Comparison of ENCODE assay signal across 8 cellular contexts in the genomic region with DNA sequence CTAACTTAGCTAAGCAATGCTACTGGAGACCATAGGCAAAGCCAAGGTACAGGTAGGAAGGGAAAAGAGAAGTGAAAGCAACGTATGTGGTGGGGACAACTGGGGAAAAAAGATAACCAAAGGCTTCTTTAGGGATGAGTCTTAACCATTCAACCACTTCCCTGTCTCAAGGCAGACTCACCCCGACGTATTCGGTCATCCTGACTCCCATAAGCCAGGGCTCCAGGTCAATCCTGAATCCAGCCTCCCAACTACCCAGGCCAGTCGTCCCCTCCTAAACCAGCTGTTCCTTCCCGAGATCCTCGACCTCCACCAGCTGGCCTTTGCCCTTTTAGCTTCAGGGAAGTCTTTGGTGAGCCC. TPM values are rescaled to one million over a fixed set of nuclear protein-coding genes. Genes with fewer than 3 reads are reported as not detected.
DNase-seq lines count a peak whose midpoint lies in the region; ATAC-seq, FAIRE-seq and TF ChIP-seq lines count a peak whose summit lies in the region.

No MANE protein-coding gene starts in this region.

- H3K27ac ChIP-seq in endodermal cell (ENCODE audit: low read depth, low read length), result peak overlapping the region; percentile 93

- H3K4me1 Mint-ChIP-seq in endodermal cell, result peaks cover 8% of the 10 kb centered on the region
- peaks cover 18 to 29% of the 10 kb centered on the region in 2 donors for H3K4me1 Mint-ChIP-seq in natural killer cell treated with Interleukin-12 subunit alpha and Interleukin-12 subunit beta and Interleukin-15 and Interleukin-18, amount 100 ng/mL, for 72 hours (ENCODE audit: low read depth in 2 of 2)

- DNase-seq in GM18507 (ENCODE audit: extremely low spot score, insufficient read length, low read depth) (no peak), OCI-M1 (lab: John Stamatoyannopoulos, UW) (peak; percentile 81), endodermal cell (no peak), DMS53 (lab: John Stamatoyannopoulos, UW) (no peak), NCI-H510A treated with DMSO at 0.1 percent for 48 hours (lab: John Stamatoyannopoulos, UW) (no peak)
- no peak for DNase-seq in natural killer cell treated with Interleukin-12 subunit alpha and Interleukin-12 subunit beta and Interleukin-15 and Interleukin-18, amount 100 ng/mL, for 72 hours (ENCODE audit: low spot score)

- FAIRE-seq in GM18507 (lab: Jason Lieb, UNC), result peak; percentile 62

- H3K36me3 Mint-ChIP-seq in endodermal cell (ENCODE audit: low read depth), result peaks cover 37% of the 10 kb centered on the region
- no peaks in the 10 kb centered on the region for H3K36me3 Mint-ChIP-seq in natural killer cell treated with Interleukin-12 subunit alpha and Interleukin-12 subunit beta and Interleukin-15 and Interleukin-18, amount 100 ng/mL, for 72 hours

- WGBS in endodermal cell (ENCODE audit: insufficient coverage in 1 of 2, insufficient read length in 1 of 2), 2 experiments, result 3 to 5% methylated on average over 5 to 7 of the region's 7 CpGs

- no peaks in the 10 kb centered on the region for H3K9me3 ChIP-seq in endodermal cell (ENCODE audit: control insufficient read depth, low read length)

- peaks cover 27% of the 10 kb centered on the region for H3K36me3 ChIP-seq in endodermal cell (ENCODE audit: control insufficient read depth, insufficient read depth, low read length)

- H3K9ac ChIP-seq in endodermal cell (ENCODE audit: extremely low read depth, low read length, poor library complexity, severe bottlenecking), result peak overlapping the region; percentile 92

- H3K4me3 Mint-ChIP-seq in endodermal cell, result peak overlapping the region; percentile 89
- H3K4me3 Mint-ChIP-seq in natural killer cell treated with Interleukin-12 subunit alpha and Interleukin-12 subunit beta and Interleukin-15 and Interleukin-18, amount 100 ng/mL, for 72 hours, result peak overlapping the region; percentile 96

- ATAC-seq in HG02588 (IDR thresholded peaks at IDR 0.05; ENCODE audit: unreplicated experiment) (peak; percentile 26), HG02840 (IDR thresholded peaks at IDR 0.05; ENCODE audit: low FRiP score, unreplicated experiment) (no peak)
- peak; percentile 42 to 48 for ATAC-seq in natural killer cell treated with Interleukin-12 subunit alpha and Interleukin-12 subunit beta and Interleukin-15 and Interleukin-18, amount 100 ng/mL, for 72 hours

- H3K9me3 Mint-ChIP-seq in endodermal cell, result no peaks in the 10 kb centered on the region
- H3K9me3 Mint-ChIP-seq in natural killer cell treated with Interleukin-12 subunit alpha and Interleukin-12 subunit beta and Interleukin-15 and Interleukin-18, amount 100 ng/mL, for 72 hours, result no peaks in the 10 kb centered on the region

- no peak for TF ChIP-seq CTCF in endodermal cell (conservative IDR thresholded peaks at IDR 0.05)

- peaks cover 2% of the 10 kb centered on the region for H3K4me1 ChIP-seq in endodermal cell (ENCODE audit: control insufficient read depth, insufficient read depth, low read length)

- H3K27me3 Mint-ChIP-seq in endodermal cell (ENCODE audit: insufficient read depth), result no peaks in the 10 kb centered on the region
- no peaks in the 10 kb centered on the region for H3K27me3 Mint-ChIP-seq in natural killer cell treated with Interleukin-12 subunit alpha and Interleukin-12 subunit beta and Interleukin-15 and Interleukin-18, amount 100 ng/mL, for 72 hours

- H3K27ac Mint-ChIP-seq in endodermal cell, result peak overlapping the region; percentile 100
- peak overlapping the region; percentile 94 to 99 for H3K27ac Mint-ChIP-seq in natural killer cell treated with Interleukin-12 subunit alpha and Interleukin-12 subunit beta and Interleukin-15 and Interleukin-18, amount 100 ng/mL, for 72 hours

- no peaks in the 10 kb centered on the region for H3K27me3 ChIP-seq in endodermal cell (ENCODE audit: control insufficient read depth, insufficient read depth, low read length, poor library complexity, severe bottlenecking)

- peak overlapping the region; percentile 94 for H3K4me3 ChIP-seq in endodermal cell (ENCODE audit: low read length)

RNA-seq across cellular contexts. Expression of a gene that starts 0.3 kb away (rescaled TPM):
- total RNA-seq in endodermal cell, result 10 to 100 TPM; 42.9 to 45.9 TPM
- polyA plus RNA-seq in endodermal cell (2013, experiment 1 of 2), result 34.7 TPM
- 28.7 TPM for polyA plus RNA-seq in endodermal cell (2013, experiment 2 of 2)
- 10 to 100 TPM; 27.3 to 33.3 TPM for total RNA-seq in natural killer cell treated with Interleukin-12 subunit alpha and Interleukin-12 subunit beta and Interleukin-15 and Interleukin-18, amount 100 ng/mL, for 72 hours

RNA-seq across cellular contexts. Expression of a gene that starts 9.5 kb away (rescaled TPM):
- total RNA-seq in endodermal cell, result 10 to 100 TPM; 29.4 to 34.6 TPM
- 19.1 TPM for polyA plus RNA-seq in endodermal cell (2013, experiment 1 of 2)
- 17.6 TPM for polyA plus RNA-seq in endodermal cell (2013, experiment 2 of 2)
- total RNA-seq in natural killer cell treated with Interleukin-12 subunit alpha and Interleukin-12 subunit beta and Interleukin-15 and Interleukin-18, amount 100 ng/mL, for 72 hours, result 1 to 10 TPM; 6.3 to 8.9 TPM

RNA-seq across cellular contexts. Expression of a gene that starts 21.6 kb away (rescaled TPM):
- total RNA-seq in endodermal cell, result 10 to 100 TPM; 30.2 to 36.0 TPM
- 35.6 TPM for polyA plus RNA-seq in endodermal cell (2013, experiment 1 of 2)
- 30.8 TPM for polyA plus RNA-seq in endodermal cell (2013, experiment 2 of 2)
- 100 to 1,000 TPM in 1 of 2 donors, 10 to 100 TPM in 1; 94.1 to 120 TPM for total RNA-seq in natural killer cell treated with Interleukin-12 subunit alpha and Interleukin-12 subunit beta and Interleukin-15 and Interleukin-18, amount 100 ng/mL, for 72 hours

RNA-seq across cellular contexts. Expression of a gene that starts 33.5 kb away (rescaled TPM):
- total RNA-seq in endodermal cell, result 10 to 100 TPM; 20.9 to 31.2 TPM
- polyA plus RNA-seq in endodermal cell (2013, experiment 1 of 2), result 72.6 TPM
- polyA plus RNA-seq in endodermal cell (2013, experiment 2 of 2), result 69.3 TPM
- total RNA-seq in natural killer cell treated with Interleukin-12 subunit alpha and Interleukin-12 subunit beta and Interleukin-15 and Interleukin-18, amount 100 ng/mL, for 72 hours, result 10 to 100 TPM; 47.9 to 71.7 TPM
